ENCODE assay signal across 9 cellular contexts in genomic region chr18:2961828-2962227, GRCh38. TPM values are rescaled to one million over a fixed set of nuclear protein-coding genes. Genes with fewer than 3 reads are reported as not detected.
DNase-seq lines count a peak whose midpoint lies in the region; ATAC-seq and TF ChIP-seq lines count a peak whose summit lies in the region.
"Had no signal": no experiment of that assay in that cellular context is flagged by ENCODE, and none has a peak within 500 bp of the region (broad histone marks: within the 10 kb centered on the region; RNA-seq: fewer than 3 reads in every experiment).

No MANE protein-coding gene starts in this region.

- POLR2A ChIA-PET in activated B cell treated with CpG ODN at 0.5 μM for 24 hours (lab: Charles Lee), result interaction anchor here (1.2 to 10.5 kb wide), 5 partner anchors 12 to 285 kb away, joined by 3 to 294 read pairs (median 21); partner anchors contain the start of gene MYL12A

- peak overlapping the region; percentile 59 to 66 for H3K27ac ChIP-seq in right atrium auricular region
- H3K27ac ChIP-seq: A549 had no signal

- H3K27ac Mint-ChIP-seq in activated B cell treated with CpG ODN at 0.5 μM for 24 hours, result peak overlapping the region; percentile 97
- H3K27ac Mint-ChIP-seq in stimulated activated naive CD8-positive, alpha-beta T cell treated with anti-CD3 and anti-CD28 coated beads, Interleukin-15, Interleukin-2, amounts not matched to agents 100 ng/mL and 50 ng/mL, for 24 hours, result peak overlapping the region; percentile 100

- no peak overlapping the region for H3K4me3 ChIP-seq in right atrium auricular region
- H3K4me3 ChIP-seq: A549 had no signal

- peaks cover 89% of the 10 kb centered on the region for H3K4me1 Mint-ChIP-seq in activated B cell treated with CpG ODN at 0.5 μM for 24 hours
- H3K4me1 Mint-ChIP-seq in stimulated activated naive CD8-positive, alpha-beta T cell treated with anti-CD3 and anti-CD28 coated beads, Interleukin-15, Interleukin-2, amounts not matched to agents 100 ng/mL and 50 ng/mL, for 24 hours (ENCODE audit: low read depth), result peaks cover 98% of the 10 kb centered on the region

- H3K27me3 Mint-ChIP-seq in activated B cell treated with CpG ODN at 0.5 μM for 24 hours, result no peaks in the 10 kb centered on the region
- H3K27me3 Mint-ChIP-seq in stimulated activated naive CD8-positive, alpha-beta T cell treated with anti-CD3 and anti-CD28 coated beads, Interleukin-15, Interleukin-2, amounts not matched to agents 100 ng/mL and 50 ng/mL, for 24 hours, result no peaks in the 10 kb centered on the region

- peak overlapping the region; percentile 79 for H3K4me3 Mint-ChIP-seq in activated B cell treated with CpG ODN at 0.5 μM for 24 hours
- H3K4me3 Mint-ChIP-seq in stimulated activated naive CD8-positive, alpha-beta T cell treated with anti-CD3 and anti-CD28 coated beads, Interleukin-15, Interleukin-2, amounts not matched to agents 100 ng/mL and 50 ng/mL, for 24 hours, result peak overlapping the region; percentile 84

- ATAC-seq in activated B cell treated with CpG ODN at 0.5 μM for 24 hours (ENCODE audit: low read depth), result peak; percentile 44
- no peak for ATAC-seq in GM18870 (IDR thresholded peaks at IDR 0.05; ENCODE audit: unreplicated experiment)
- ATAC-seq in HG03097 (IDR thresholded peaks at IDR 0.05; ENCODE audit: low FRiP score, unreplicated experiment), result no peak
- ATAC-seq: A549 had no signal

- DNase-seq in NCI-H146 (lab: John Stamatoyannopoulos, UW) (peak; percentile 5), NCI-H146 treated with DMSO at 0.1 percent for 48 hours (lab: John Stamatoyannopoulos, UW; ENCODE audit: unreplicated experiment) (no peak), activated B cell treated with CpG ODN at 0.5 μM for 24 hours (no peak), right atrium auricular region (ENCODE audit: low spot score) (no peak), mucosa of gallbladder (ENCODE audit: low spot score) (no peak)

- peaks cover 0 to 38% of the 10 kb centered on the region in 2 donors for H3K4me1 ChIP-seq in right atrium auricular region
- H3K4me1 ChIP-seq: A549 had no signal

- CTCF ChIA-PET in activated B cell treated with CpG ODN at 0.5 μM for 24 hours (lab: Charles Lee), result interaction anchor here (1.5 to 4.4 kb wide), 4 partner anchors 8 to 284 kb away, joined by 3 to 24 read pairs (median 7); no protein-coding TSS in a partner anchor

- H3K9me3 Mint-ChIP-seq in activated B cell treated with CpG ODN at 0.5 μM for 24 hours, result no peaks in the 10 kb centered on the region
- H3K9me3 Mint-ChIP-seq in stimulated activated naive CD8-positive, alpha-beta T cell treated with anti-CD3 and anti-CD28 coated beads, Interleukin-15, Interleukin-2, amounts not matched to agents 100 ng/mL and 50 ng/mL, for 24 hours, result no peaks in the 10 kb centered on the region

- TF ChIP-seq CTCF in activated B cell treated with CpG ODN at 0.5 μM for 24 hours (IDR thresholded peaks at IDR 0.05) (no peak), right atrium auricular region (IDR thresholded peaks at IDR 0.05) (no peak)

- H3K9me3 ChIP-seq in right atrium auricular region, result no peaks in the 10 kb centered on the region
- H3K9me3 ChIP-seq: A549 had no signal

- no peaks in the 10 kb centered on the region for H3K36me3 Mint-ChIP-seq in activated B cell treated with CpG ODN at 0.5 μM for 24 hours (ENCODE audit: low read depth)
- H3K36me3 Mint-ChIP-seq in stimulated activated naive CD8-positive, alpha-beta T cell treated with anti-CD3 and anti-CD28 coated beads, Interleukin-15, Interleukin-2, amounts not matched to agents 100 ng/mL and 50 ng/mL, for 24 hours (ENCODE audit: low read depth), result peaks cover 39% of the 10 kb centered on the region

- intact Hi-C loops in activated B cell treated with CpG ODN at 0.5 μM for 24 hours (cut with micrococcal nuclease), result loop anchor here (5.0 kb wide), 2 partner anchors 490 to 635 kb away; partner anchors contain the start of gene TGIF1

- H3K27me3 ChIP-seq in right atrium auricular region, result no peaks in the 10 kb centered on the region

- no peaks in the 10 kb centered on the region for H3K36me3 ChIP-seq in right atrium auricular region

RNA-seq across cellular contexts. Expression of gene LPIN2, which starts 51.1 kb away (rescaled TPM):
- 21.8 and 24.4 TPM in 2 replicates for total RNA-seq in activated B cell treated with CpG ODN at 0.5 μM for 24 hours
- 10 to 100 TPM; 15.5 to 19.0 TPM for total RNA-seq in right atrium auricular region
- 190 TPM for total RNA-seq in mucosa of gallbladder
